20 cellular contexts compared by ENCODE assay signal in genomic region chr22:49856766-49857618, GRCh38. TPM values are rescaled to one million over a fixed set of nuclear protein-coding genes. Genes with fewer than 3 reads are reported as not detected.
DNase-seq lines count a peak whose midpoint lies in the region; ATAC-seq, FAIRE-seq and TF ChIP-seq lines count a peak whose summit lies in the region.
"Had no signal": no experiment of that assay in that cellular context is flagged by ENCODE, and none has a peak within 500 bp of the region (broad histone marks: within the 10 kb centered on the region; RNA-seq: fewer than 3 reads in every experiment).

No MANE protein-coding gene starts in this region.

- H3K23ac ChIP-seq in H9 (ENCODE audit: insufficient read length, low read depth, low read length): no peak overlapping the region
- H3K23ac ChIP-seq in H1 (ENCODE audit: insufficient read length): no peak overlapping the region

- H3K14ac ChIP-seq in H9 (ENCODE audit: insufficient read depth, low read length) (no peak overlapping the region; the same call in 1 of the 2 replicates), H1 (ENCODE audit: insufficient read length) (no peak overlapping the region)

- peaks cover 16% of the 10 kb centered on the region for H3K79me1 ChIP-seq in H9 (ENCODE audit: insufficient read depth, low read depth, low read length, poor library complexity, severe bottlenecking)
- H3K79me1 ChIP-seq in H1 (ENCODE audit: low read depth, low read length): peaks cover 26% of the 10 kb centered on the region

- TF ChIP-seq RAD21 in H1 (IDR thresholded peaks at IDR 0.05 in 1 of 2, conservative IDR thresholded peaks at IDR 0.05 in 1 of 2; ENCODE audit: low read depth in 2 of 2, low read length in 2 of 2): no peak

- H3K4me3 ChIP-seq in mammary epithelial cell (replicated peaks in 1 of 3; ENCODE audit: insufficient read depth in 1 of 3, low read depth in 2 of 3, low read length in 3 of 3) (no peak overlapping the region), H1 (ENCODE audit: extremely low read depth in 1 of 4, insufficient read depth in 2 of 4, low read depth in 3 of 4, low read length in 4 of 4) (no peak overlapping the region), spleen (no peak overlapping the region)
- H3K4me3 ChIP-seq: MG63 had no signal

- H3K9me3 Mint-ChIP-seq in MCF 10A (ENCODE audit: unreplicated experiment) (no peaks in the 10 kb centered on the region), H9 (no peaks in the 10 kb centered on the region)
- H3K9me3 Mint-ChIP-seq: CD4-positive, alpha-beta T cell had no signal

- H3K4me1 Mint-ChIP-seq in MCF 10A (ENCODE audit: insufficient read depth, unreplicated experiment): peaks cover 13% of the 10 kb centered on the region
- peaks cover 25 to 28% of the 10 kb centered on the region in 2 experiments for H3K4me1 Mint-ChIP-seq in H9

- H3K36me3 ChIP-seq in mammary epithelial cell (ENCODE audit: insufficient read depth, low read length) (no peaks in the 10 kb centered on the region), H1 (ENCODE audit: control insufficient read depth in 2 of 4, insufficient read depth in 4 of 4, low read length in 3 of 4) (no peaks in the 10 kb centered on the region), spleen (no peaks in the 10 kb centered on the region)

- H2AFZ ChIP-seq in mammary epithelial cell (ENCODE audit: low read depth, low read length) (no peak overlapping the region), H9 (ENCODE audit: low read length) (no peak overlapping the region), H1 (ENCODE audit: low read length) (no peak overlapping the region)

- TF ChIP-seq CTCF in MCF 10A (IDR thresholded peaks at IDR 0.05; ENCODE audit: unreplicated experiment) (no peak), mammary epithelial cell (conservative IDR thresholded peaks at IDR 0.05 in 1 of 2, IDR thresholded peaks at IDR 0.05 in 1 of 2; ENCODE audit: extremely low read depth in 1 of 2, insufficient read depth in 1 of 2, low read depth in 1 of 2, low read length in 2 of 2) (no peak), H9 (conservative IDR thresholded peaks at IDR 0.05) (no peak), H1 (IDR thresholded peaks at IDR 0.05; ENCODE audit: control extremely low read depth in 1 of 3, insufficient read depth in 1 of 3, low read depth in 1 of 3, low read length in 3 of 3) (no peak), spleen (IDR thresholded peaks at IDR 0.05 in 8 of 11, conservative IDR thresholded peaks at IDR 0.05 in 3 of 11) (no peak)

- H3K27me3 ChIP-seq in mammary epithelial cell (ENCODE audit: insufficient read depth, low read length): no peaks in the 10 kb centered on the region
- H3K27me3 ChIP-seq in H9 (ENCODE audit: insufficient read depth, low read length): peaks cover 2% of the 10 kb centered on the region; the same call in 1 of the 2 replicates
- H3K27me3 ChIP-seq in H1 (replicated peaks in 1 of 4; ENCODE audit: control insufficient read depth in 3 of 4, extremely low read depth in 1 of 4, insufficient read depth in 3 of 4, low read length in 3 of 4): peaks cover 0 to 9% (median 6%) of the 10 kb centered on the region in 4 experiments; a peak in 5 of 7 replicates
- no peaks in the 10 kb centered on the region for H3K27me3 ChIP-seq in spleen (replicated peaks in 1 of 7)
- H3K27me3 ChIP-seq: MG63 had no signal

- H3K4me3 Mint-ChIP-seq in MCF 10A (ENCODE audit: unreplicated experiment) (no peak overlapping the region), H9 (no peak overlapping the region)

- no peaks in the 10 kb centered on the region for H3K27me3 Mint-ChIP-seq in MCF 10A (ENCODE audit: insufficient read depth, unreplicated experiment)
- H3K27me3 Mint-ChIP-seq in H9 (ENCODE audit: low read depth): peaks cover 10% of the 10 kb centered on the region
- H3K27me3 Mint-ChIP-seq: CD4-positive, alpha-beta T cell had no signal

- H2AK5ac ChIP-seq in H9 (ENCODE audit: insufficient read length, low read length): no peak overlapping the region
- H2AK5ac ChIP-seq in H1 (ENCODE audit: low read depth, low read length): no peak overlapping the region

- H3K79me2 ChIP-seq in mammary epithelial cell (ENCODE audit: insufficient read depth, low read length): peaks cover 79% of the 10 kb centered on the region
- peaks cover 34% of the 10 kb centered on the region; the same call in 1 of the 2 replicates for H3K79me2 ChIP-seq in H9 (ENCODE audit: insufficient read depth, low read length)
- H3K79me2 ChIP-seq in H1 (ENCODE audit: control insufficient read depth in 1 of 2, insufficient read depth in 2 of 2, low read length in 2 of 2): peaks cover 11 to 73% of the 10 kb centered on the region in 2 experiments; a peak in 3 of 4 replicates

- CTCF ChIA-PET in MCF 10A (lab: Yijun Ruan, JAX) (interaction anchor here (0.6 to 1.0 kb wide), 2 partner anchors 76 to 174 kb away, joined by 3 read pairs; no protein-coding TSS in a partner anchor), mammary epithelial cell (lab: Charles Lee; ENCODE audit: low non-redundant PET) (no interaction called here), H1 (lab: Charles Lee; ENCODE audit: partially characterized antibody) (interaction anchor here (1.1 to 1.4 kb wide), 3 partner anchors 9 to 89 kb away, joined by 3 to 5 read pairs (median 5); no protein-coding TSS in a partner anchor)

- H2BK5ac ChIP-seq in H9 (ENCODE audit: insufficient read length, low read length) (no peak overlapping the region), H1 (ENCODE audit: low read depth, low read length) (no peak overlapping the region)

- peaks cover 13% of the 10 kb centered on the region for H3K36me3 Mint-ChIP-seq in MCF 10A (ENCODE audit: insufficient read depth, unreplicated experiment)
- peaks cover 0 to 5% (median 4%) of the 10 kb centered on the region in 3 experiments; a peak in 5 of 7 replicates for H3K36me3 Mint-ChIP-seq in H9 (ENCODE audit: insufficient read depth in 1 of 3, low read depth in 3 of 3)

- H3K23me2 ChIP-seq in H9 (ENCODE audit: insufficient read length, low read depth, low read length, poor library complexity, severe bottlenecking): peaks cover 11% of the 10 kb centered on the region
- peaks cover 9% of the 10 kb centered on the region for H3K23me2 ChIP-seq in H1 (ENCODE audit: low read depth, low read length)

- DNase-seq in MCF 10A (ENCODE audit: unreplicated experiment): no peak
- DNase-seq in mammary epithelial cell: no peak
- no peak for DNase-seq in H9
- no peak for DNase-seq in H1 (ENCODE audit: low read depth in 1 of 2, low spot score in 2 of 2)
- peak; percentile 77 for DNase-seq in spleen
- no peak for DNase-seq in activated naive CD4-positive, alpha-beta T cell treated with anti-CD3 and anti-CD28 coated beads, Interleukin-2, amount 50 U/mL, for 16 hours
- no peak for DNase-seq in NCI-H524 treated with DMSO at 0.1 percent for 48 hours (lab: John Stamatoyannopoulos, UW)
- DNase-seq: ACHN; AML-193; CD4-positive, alpha-beta T cell; DMS79; KG1; MG63; NCI-H1092 treated with DMSO at 0.1 percent for 48 hours; NCI-H1694; NCI-H524; SHP77; SK-N-SH had no signal

- WGBS in mammary epithelial cell (ENCODE audit: low coverage, missing lambda C conversion rate): 87% methylated on average over 12 of the region's 31 CpGs
- no CpG with 5 or more reads among the region's 31 CpGs for WGBS in H9 (ENCODE audit: extremely low coverage, insufficient read length, low lambda C conversion rate)
- WGBS in H1 (ENCODE audit: extremely low coverage in 1 of 2, insufficient coverage in 1 of 2, insufficient read length in 1 of 2, insufficient replicate concordance in 2 of 2, low coverage in 1 of 2, low lambda C conversion rate in 2 of 2, missing lambda C conversion rate in 1 of 2), 2 experiments: 88% methylated on average over 18 of the region's 31 CpGs; no CpG with 5 or more reads in 1 of the 2 experiments
- 76 to 90% (median 84%) methylated on average over 22 to 31 of the region's 31 CpGs for WGBS in spleen, 5 donors

- dilution Hi-C loops in mammary epithelial cell (cut with HindIII; ENCODE audit: low sequenced_read_pairs): no loop called here

- no peak overlapping the region for H4K8ac ChIP-seq in H9 (replicated peaks; ENCODE audit: insufficient read length, low read depth, low read length)
- H4K8ac ChIP-seq in H1 (ENCODE audit: extremely low read depth, insufficient read depth, low read length): no peak overlapping the region

- H3K4ac ChIP-seq in H9 (ENCODE audit: low read depth, low read length): no peak overlapping the region
- H3K4ac ChIP-seq in H1 (replicated peaks; ENCODE audit: insufficient read length, low read depth, low read length): no peak overlapping the region

- H2BK12ac ChIP-seq in H9 (ENCODE audit: insufficient read length, low read depth, low read length) (no peak overlapping the region), H1 (ENCODE audit: low read depth, low read length) (no peak overlapping the region)

- FAIRE-seq in H1 (lab: Jason Lieb, UNC): no peak

- H3K4me2 ChIP-seq in mammary epithelial cell (ENCODE audit: insufficient read depth, low read depth, low read length): no peak overlapping the region
- H3K4me2 ChIP-seq in H9 (ENCODE audit: insufficient read depth, insufficient read length, low read length): no peak overlapping the region
- H3K4me2 ChIP-seq in H1 (ENCODE audit: insufficient read depth in 1 of 2, low read depth in 2 of 2, low read length in 2 of 2): no peak overlapping the region

- H2BK20ac ChIP-seq in H9 (ENCODE audit: low read depth, low read length, poor library complexity, severe bottlenecking) (no peak overlapping the region), H1 (ENCODE audit: low read length) (no peak overlapping the region)

- no peak overlapping the region for H3T11ph ChIP-seq in H9 (ENCODE audit: low read length)

- no peak overlapping the region for H3K18ac ChIP-seq in H9 (ENCODE audit: insufficient read length, low read depth, low read length)
- H3K18ac ChIP-seq in H1 (ENCODE audit: extremely low read depth, low read length): no peak overlapping the region; the same call in 1 of the 2 replicates

- in situ Hi-C loops in mammary epithelial cell (cut with MboI; ENCODE audit: low sequenced_read_pairs in 2 of 2): no loop called here

- H3K4me1 ChIP-seq in mammary epithelial cell (ENCODE audit: insufficient read depth, low read length): peaks cover 14% of the 10 kb centered on the region
- H3K4me1 ChIP-seq in H9 (ENCODE audit: insufficient read depth, low read length): peaks cover 5% of the 10 kb centered on the region; the same call in 1 of the 2 replicates
- H3K4me1 ChIP-seq in H1 (replicated peaks in 1 of 4; ENCODE audit: control insufficient read depth in 3 of 4, insufficient read depth in 4 of 4, low read length in 3 of 4): peaks cover 0 to 6% (median 5%) of the 10 kb centered on the region in 4 experiments; a peak in 5 of 7 replicates
- H3K4me1 ChIP-seq in spleen: peaks cover 15 to 79% (median 43%) of the 10 kb centered on the region in 6 donors

- TF ChIP-seq EP300 in H1 (IDR thresholded peaks at IDR 0.05; ENCODE audit: borderline replicate concordance in 1 of 2, low read depth in 2 of 2, low read length in 2 of 2): no peak

- H4K5ac ChIP-seq in H9 (ENCODE audit: insufficient read length, low read depth, low read length): no peak overlapping the region
- no peak overlapping the region for H4K5ac ChIP-seq in H1 (ENCODE audit: insufficient read length, low read depth, low read length)

- H3K9ac ChIP-seq in mammary epithelial cell (ENCODE audit: insufficient read depth, low read length) (no peak overlapping the region), H9 (ENCODE audit: extremely low read depth, insufficient read length, low read length) (no peak overlapping the region), H1 (replicated peaks in 1 of 4; ENCODE audit: extremely low read depth in 1 of 4, low read depth in 3 of 4, low read length in 3 of 4) (no peak overlapping the region)
- H3K9ac ChIP-seq: SK-N-SH had no signal

- H3K27ac ChIP-seq in mammary epithelial cell (ENCODE audit: insufficient read depth, low read depth, low read length) (no peak overlapping the region), H9 (ENCODE audit: insufficient read length, low read depth, low read length) (no peak overlapping the region), H1 (ENCODE audit: low read depth, low read length) (no peak overlapping the region), spleen (peak overlapping the region in 4 of 8 donors; percentile 14 to 96 (median 41))

- H4K20me1 ChIP-seq in mammary epithelial cell (ENCODE audit: insufficient read depth, low read length): no peaks in the 10 kb centered on the region
- peaks cover 4% of the 10 kb centered on the region for H4K20me1 ChIP-seq in H9 (ENCODE audit: control insufficient read depth, insufficient read depth, insufficient read length)
- peaks cover 17 to 32% of the 10 kb centered on the region in 2 experiments for H4K20me1 ChIP-seq in H1 (replicated peaks in 1 of 2; ENCODE audit: control insufficient read depth in 1 of 2, insufficient read depth in 2 of 2, low read length in 2 of 2)

- H3K56ac ChIP-seq in H9 (ENCODE audit: insufficient read length, low read depth, low read length) (no peak overlapping the region), H1 (replicated peaks; ENCODE audit: insufficient read length, low read depth, low read length) (no peak overlapping the region)

- intact Hi-C loops in MCF 10A (cut with micrococcal nuclease): loop anchor here (10.0 kb wide), 1 partner anchor 58 kb away; the partner anchor contains the start of genes ALG12 and CRELD2
- intact Hi-C loops in mammary epithelial cell (cut with micrococcal nuclease): no loop called here
- intact Hi-C loops in spleen (cut with DNase I; ENCODE audit: low total_unique reads): no loop called here

- POLR2A ChIA-PET in MCF 10A (lab: Yijun Ruan, JAX) (interaction anchor here (0.6 to 3.5 kb wide), 2 partner anchors 31 to 263 kb away, joined by 3 to 31 read pairs; partner anchors contain the start of gene BRD1), H1 (lab: Charles Lee; ENCODE audit: partially characterized antibody) (interaction anchor here (1.9 kb wide), 1 partner anchor 11 kb away, joined by 4 read pairs; no protein-coding TSS in a partner anchor)

- H2BK120ac ChIP-seq in H9 (ENCODE audit: low read depth, low read length, poor library complexity, severe bottlenecking) (no peak overlapping the region), H1 (replicated peaks; ENCODE audit: low read depth, low read length) (no peak overlapping the region)

- TF ChIP-seq POLR2A in H1 (IDR thresholded peaks at IDR 0.05; ENCODE audit: control extremely low read depth in 1 of 2, low read depth in 2 of 2, low read length in 2 of 2) (no peak), spleen (IDR thresholded peaks at IDR 0.05) (no peak)

- ATAC-seq in HG03280 (IDR thresholded peaks at IDR 0.05; ENCODE audit: unreplicated experiment): no peak
- ATAC-seq: Panc1 had no signal

- no TSS peak for BruUV-seq in MCF 10A (replicated peaks; lab: Mats Ljungman, UMichigan)
- no TSS peak for BruUV-seq in mammary epithelial cell (replicated peaks; lab: Mats Ljungman, UMichigan)

- H2BK15ac ChIP-seq in H9 (ENCODE audit: low read depth, low read length) (no peak overlapping the region), H1 (ENCODE audit: low read length) (0 out of 2 replicates have a peak overlapping the region, but pooled peaks have one; percentile 18)

- H3K9me3 ChIP-seq in mammary epithelial cell (replicated peaks; ENCODE audit: insufficient read depth, low read length) (no peaks in the 10 kb centered on the region), H9 (ENCODE audit: control insufficient read depth, low read depth, low read length) (no peaks in the 10 kb centered on the region), H1 (ENCODE audit: insufficient read depth in 2 of 2, low read depth in 1 of 2, low read length in 1 of 2) (no peaks in the 10 kb centered on the region), spleen (no peaks in the 10 kb centered on the region)
- H3K9me3 ChIP-seq: MG63, SK-N-SH had no signal

- H4K91ac ChIP-seq in H9 (ENCODE audit: insufficient read length, low read depth, low read length) (no peak overlapping the region), H1 (replicated peaks; ENCODE audit: insufficient read length, low read length) (peak overlapping the region; percentile 42)

- H3K27ac Mint-ChIP-seq in MCF 10A (ENCODE audit: low read depth, unreplicated experiment): peak overlapping the region; percentile 31
- H3K27ac Mint-ChIP-seq in H9: peak overlapping the region in 2 of 3 experiments; percentile 23 to 44; a peak in 2 of 7 replicates

RNA-seq across cellular contexts. Expression of gene ZBED4, which starts 3.3 kb away (rescaled TPM):
- 15.9 and 16.4 TPM in 2 replicates for total RNA-seq in MCF 10A (2022)
- 10 to 100 TPM; 16.8 to 20.7 TPM for total RNA-seq in mammary epithelial cell
- 6.3 TPM for polyA plus RNA-seq in mammary epithelial cell
- polyA minus RNA-seq in mammary epithelial cell: 19.3 TPM
- total RNA-seq in H9 (2021): 22.7 and 23.0 TPM in 2 replicates
- 28.3 TPM in 2 replicates for total RNA-seq in H1 (2021; fragmentation: NEBNext Ultra II Directional; extraction: Animal tissue kit (Norgen Biotek cat#: 25700))
- 11.0 and 14.5 TPM in 2 replicates for polyA plus RNA-seq in H1 (2011; rRNA removed)
- polyA plus RNA-seq in H1 (2011; cell fraction: cytosol; rRNA removed): 10.6 TPM
- polyA plus RNA-seq in H1 (2011; cell fraction: nucleus; rRNA removed): 15.8 TPM
- 15.1 to 18.5 TPM (median 17.5 TPM) in 4 replicates for polyA plus RNA-seq in H1 (2012, experiment 1 of 2)
- 7.3 TPM for polyA plus RNA-seq in H1 (2012, experiment 2 of 2)
- polyA plus RNA-seq in H1 (2013, experiment 1 of 2): 14.2 TPM
- polyA plus RNA-seq in H1 (2013, experiment 2 of 2): 14.2 TPM
- polyA minus RNA-seq in H1 (2011; rRNA and poly(A)+ RNA removed): 12.9 and 14.6 TPM in 2 replicates
- polyA minus RNA-seq in H1 (2011; cell fraction: cytosol; rRNA and poly(A)+ RNA removed): 16.2 TPM
- 14.9 TPM for polyA minus RNA-seq in H1 (2011; cell fraction: nucleus; rRNA and poly(A)+ RNA removed)
- total RNA-seq in spleen: 10 to 100 TPM; 10.1 to 23.2 (median 16.1) TPM
- polyA plus RNA-seq in spleen: 1 to 10 TPM; 2.9 to 5.3 (median 3.5) TPM

RNA-seq across cellular contexts. Expression of gene BRD1, which starts 29.3 kb away (rescaled TPM):
- 40.7 and 48.1 TPM in 2 replicates for total RNA-seq in MCF 10A (2022)
- total RNA-seq in mammary epithelial cell: 10 to 100 TPM; 25.5 to 26.9 TPM
- 4.5 TPM for polyA plus RNA-seq in mammary epithelial cell
- 5.3 TPM for polyA minus RNA-seq in mammary epithelial cell
- total RNA-seq in H9 (2021): 51.3 and 53.3 TPM in 2 replicates
- total RNA-seq in H1 (2021; fragmentation: NEBNext Ultra II Directional; extraction: Animal tissue kit (Norgen Biotek cat#: 25700)): 34.0 and 35.7 TPM in 2 replicates
- 6.8 and 11.4 TPM in 2 replicates for polyA plus RNA-seq in H1 (2011; rRNA removed)
- 9.0 TPM for polyA plus RNA-seq in H1 (2011; cell fraction: cytosol; rRNA removed)
- 27.1 TPM for polyA plus RNA-seq in H1 (2011; cell fraction: nucleus; rRNA removed)
- 19.0 to 25.1 TPM (median 23.0 TPM) in 4 replicates for polyA plus RNA-seq in H1 (2012, experiment 1 of 2)
- polyA plus RNA-seq in H1 (2012, experiment 2 of 2): 15.0 TPM
- polyA plus RNA-seq in H1 (2013, experiment 1 of 2): 13.9 TPM
- 13.1 TPM for polyA plus RNA-seq in H1 (2013, experiment 2 of 2)
- 10.0 and 12.5 TPM in 2 replicates for polyA minus RNA-seq in H1 (2011; rRNA and poly(A)+ RNA removed)
- polyA minus RNA-seq in H1 (2011; cell fraction: cytosol; rRNA and poly(A)+ RNA removed): 20.6 TPM
- 24.8 TPM for polyA minus RNA-seq in H1 (2011; cell fraction: nucleus; rRNA and poly(A)+ RNA removed)
- total RNA-seq in spleen: 10 to 100 TPM; 35.3 to 59.6 (median 46.9) TPM
- polyA plus RNA-seq in spleen: 10 to 100 TPM; 14.2 to 23.1 (median 17.6) TPM
